ENCODE assay signal across 1 cellular context in genomic region chr5:82274343-82275266, GRCh38.
TF ChIP-seq lines count a peak whose summit lies in the region.

No MANE protein-coding gene starts in this region.

TF ChIP-seq in H1, 55 proteins besides CTCF, POLR2A, EP300 and RAD21 (continued from another document):
- no peak for TF ChIP-seq FOSL1 (IDR thresholded peaks at IDR 0.05; ENCODE audit: insufficient read depth, low read depth, low read length)
- TF ChIP-seq SIRT6 (IDR thresholded peaks at IDR 0.05; ENCODE audit: low read length) = no peak
- no peak for TF ChIP-seq SUZ12 (IDR thresholded peaks at IDR 0.05; ENCODE audit: low read length)
- no peak for TF ChIP-seq CHD1 (IDR thresholded peaks at IDR 0.05; ENCODE audit: low read depth, low read length)
- no peak for TF ChIP-seq HDAC6 (IDR thresholded peaks at IDR 0.05; ENCODE audit: low read depth, low read length)
- no peak for TF ChIP-seq ZNF274 (IDR thresholded peaks at IDR 0.05; ENCODE audit: borderline replicate concordance, extremely low read depth, low read length)
- TF ChIP-seq CBX8 (IDR thresholded peaks at IDR 0.05; ENCODE audit: borderline replicate concordance, low read depth, low read length) = no peak
- no peak for TF ChIP-seq KDM5A (IDR thresholded peaks at IDR 0.05; ENCODE audit: low read length)
- TF ChIP-seq KDM4A (IDR thresholded peaks at IDR 0.05; ENCODE audit: low read depth, low read length, severe bottlenecking) = no peak
- no peak for TF ChIP-seq CEBPB (IDR thresholded peaks at IDR 0.05; ENCODE audit: low read depth, low read length)
- TF ChIP-seq SP1 (IDR thresholded peaks at IDR 0.05; ENCODE audit: low read depth, low read length) = 0 out of 2 replicates have a peak, but pooled peaks have one; percentile 25
- no peak for TF ChIP-seq EGR1 (IDR thresholded peaks at IDR 0.05; ENCODE audit: borderline replicate concordance, low read depth, low read length)
- TF ChIP-seq NANOG (IDR thresholded peaks at IDR 0.05; ENCODE audit: insufficient read depth, low read depth, low read length, poor library complexity, severe bottlenecking) = no peak
- peak; percentile 62; the same call in 1 of the 2 replicates for TF ChIP-seq TBP (IDR thresholded peaks at IDR 0.05; ENCODE audit: low read depth, low read length)
- no peak for TF ChIP-seq CBX5 (IDR thresholded peaks at IDR 0.05; ENCODE audit: low read depth, low read length)
- no peak for TF ChIP-seq CTBP2 (IDR thresholded peaks at IDR 0.05; ENCODE audit: borderline replicate concordance, insufficient read depth, insufficient read length, low read length)
- peak; percentile 77; the same call in 1 of the 2 replicates for TF ChIP-seq TCF12 (IDR thresholded peaks at IDR 0.05; ENCODE audit: low read depth, low read length)
- no peak for TF ChIP-seq SRF (IDR thresholded peaks at IDR 0.05; ENCODE audit: low read depth, low read length)
- peak; percentile 15 for TF ChIP-seq CHD7 (IDR thresholded peaks at IDR 0.05; ENCODE audit: insufficient replicate concordance, low read length)
- no peak for TF ChIP-seq BACH1 (IDR thresholded peaks at IDR 0.05; ENCODE audit: low read length)
- TF ChIP-seq E2F6 (IDR thresholded peaks at IDR 0.05) = peak; percentile 12; the same call in 1 of the 2 replicates
- TF ChIP-seq POLR2AphosphoS5 (IDR thresholded peaks at IDR 0.05; ENCODE audit: low read depth, low read length) = peak; percentile 99; the same call in 1 of the 2 replicates
- TF ChIP-seq JUND (IDR thresholded peaks at IDR 0.05; ENCODE audit: low read length) = no peak
- 0 out of 2 replicates have a peak, but pooled peaks have one; percentile 38 for TF ChIP-seq RBBP5 (IDR thresholded peaks at IDR 0.05; ENCODE audit: borderline replicate concordance, low read depth, low read length)
- TF ChIP-seq YY1 (IDR thresholded peaks at IDR 0.05; ENCODE audit: low read depth, low read length) = no peak
- no peak for TF ChIP-seq JUN (IDR thresholded peaks at IDR 0.05; ENCODE audit: low read depth, low read length)
- peak; percentile 27; the same call in 1 of the 2 replicates for TF ChIP-seq CREB1 (IDR thresholded peaks at IDR 0.05)
- TF ChIP-seq SAP30 (IDR thresholded peaks at IDR 0.05; ENCODE audit: insufficient read depth, insufficient replicate concordance, low read length) = no peak
- peak; percentile 70 for TF ChIP-seq ASH2L (IDR thresholded peaks at IDR 0.05; ENCODE audit: low read length)
- peak; percentile 63; the same call in 1 of the 2 replicates for TF ChIP-seq SP4 (IDR thresholded peaks at IDR 0.05; ENCODE audit: low read length)
- TF ChIP-seq USF2 (IDR thresholded peaks at IDR 0.05; ENCODE audit: low read length) = no peak; the same call in 1 of the 2 replicates
- TF ChIP-seq KDM1A (IDR thresholded peaks at IDR 0.05; ENCODE audit: borderline replicate concordance, low read length) = no peak
- TF ChIP-seq BRCA1 (IDR thresholded peaks at IDR 0.05; ENCODE audit: low read depth, low read length) = 0 out of 2 replicates have a peak, but pooled peaks have one; percentile 39
- peak; percentile 81 for TF ChIP-seq CHD2 (IDR thresholded peaks at IDR 0.05; ENCODE audit: low read length)
- peak; percentile 81 for TF ChIP-seq ATF2 (IDR thresholded peaks at IDR 0.05; ENCODE audit: low read length)
